Comparison of ENCODE assay signal across 8 cellular contexts in the genomic region with DNA sequence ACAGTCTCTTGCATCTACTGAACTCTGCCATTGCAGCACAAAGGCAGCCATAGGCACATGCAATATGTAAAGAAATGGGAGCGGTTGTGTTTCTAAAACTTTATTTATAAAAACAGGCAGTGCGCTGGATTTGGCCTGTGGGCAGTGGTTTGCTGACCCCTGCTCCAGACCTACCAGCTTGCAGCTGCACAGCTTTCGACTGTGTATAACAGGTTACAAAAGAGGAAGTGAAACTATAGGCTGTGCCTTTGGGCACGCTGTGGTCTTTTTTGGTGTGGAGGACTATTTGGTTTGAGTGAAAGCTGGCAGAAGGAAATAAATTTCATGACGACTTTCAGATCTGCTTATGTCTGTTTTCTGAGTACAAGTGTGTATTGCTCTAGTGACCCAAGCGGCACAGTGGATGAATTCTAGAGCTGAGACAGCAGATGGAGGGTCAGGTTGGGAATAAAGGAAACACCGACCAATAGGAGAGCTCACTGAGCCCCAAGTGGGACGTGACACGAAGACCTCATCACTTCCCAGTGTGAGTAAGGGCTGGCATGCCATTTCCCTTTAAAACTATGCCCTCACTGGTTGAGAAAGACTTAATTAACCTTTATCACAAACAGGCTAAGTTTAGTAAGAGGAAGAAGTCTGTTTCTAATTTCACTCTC.
DNase-seq lines count a peak whose midpoint lies in the region; ATAC-seq, FAIRE-seq and TF ChIP-seq lines count a peak whose summit lies in the region.

No MANE protein-coding gene starts in this region.

- no peaks in the 10 kb centered on the region for H3K9me3 Mint-ChIP-seq in astrocyte (ENCODE audit: unreplicated experiment)

- H3K36me3 Mint-ChIP-seq in astrocyte (ENCODE audit: low read depth, unreplicated experiment): peaks cover 4% of the 10 kb centered on the region

- TF ChIP-seq CTCF in Loucy (conservative IDR thresholded peaks at IDR 0.05; ENCODE audit: low read length) (no peak), astrocyte (IDR thresholded peaks at IDR 0.05; ENCODE audit: insufficient read depth, low read depth, low read length) (no peak)

- H3K27me3 ChIP-seq in Loucy (ENCODE audit: insufficient read depth, low read length, poor library complexity, severe bottlenecking): no peaks in the 10 kb centered on the region
- no peaks in the 10 kb centered on the region for H3K27me3 ChIP-seq in astrocyte (ENCODE audit: insufficient read depth, low read length)

- peak; percentile 93 for ATAC-seq in GM21786 (IDR thresholded peaks at IDR 0.05; ENCODE audit: unreplicated experiment)

- H3K36me3 ChIP-seq in Loucy (ENCODE audit: insufficient read depth, low read length): no peaks in the 10 kb centered on the region
- H3K36me3 ChIP-seq in astrocyte (ENCODE audit: insufficient read depth, low read length): no peaks in the 10 kb centered on the region

- no peaks in the 10 kb centered on the region for H3F3A ChIP-seq in Loucy (ENCODE audit: low read depth)

- H3K9me3 ChIP-seq in Loucy (ENCODE audit: insufficient read depth, low read depth, low read length) (no peaks in the 10 kb centered on the region), astrocyte (ENCODE audit: insufficient read depth, low read depth, low read length) (no peaks in the 10 kb centered on the region)

- no peak overlapping the region for H3K9ac ChIP-seq in Loucy (ENCODE audit: low read depth, low read length, poor library complexity, severe bottlenecking)
- H3K9ac ChIP-seq in astrocyte (ENCODE audit: low read length): no peak overlapping the region

- no peaks in the 10 kb centered on the region for H3K27me3 Mint-ChIP-seq in astrocyte (ENCODE audit: low read depth, unreplicated experiment)

- H3K27ac ChIP-seq in astrocyte (ENCODE audit: low read depth, low read length): no peak overlapping the region

- peak; percentile 60 for DNase-seq in GM18507 (ENCODE audit: extremely low spot score, insufficient read length, low read depth)
- peak; percentile 12 for DNase-seq in astrocyte (ENCODE audit: low read depth)
- DNase-seq in medulla oblongata (ENCODE audit: extremely low spot score): peak; percentile 84
- no peak for DNase-seq in HuH-7.5 (ENCODE audit: low spot score)
- DNase-seq in NCI-H524 (lab: John Stamatoyannopoulos, UW): no peak
- no peak for DNase-seq in DMS114 treated with DMSO at 0.1 percent for 48 hours (lab: John Stamatoyannopoulos, UW; ENCODE audit: unreplicated experiment)

- H3K4me3 Mint-ChIP-seq in astrocyte (ENCODE audit: unreplicated experiment): no peak overlapping the region

- H3K9me2 ChIP-seq in Loucy (replicated peaks; ENCODE audit: low read depth, low read length): no peaks in the 10 kb centered on the region

- H3K79me2 ChIP-seq in Loucy (ENCODE audit: insufficient read depth, low read length) (no peaks in the 10 kb centered on the region), astrocyte (ENCODE audit: insufficient read depth, low read length) (no peaks in the 10 kb centered on the region)

- H3K27ac Mint-ChIP-seq in astrocyte (ENCODE audit: unreplicated experiment): no peak overlapping the region

- H3K4me2 ChIP-seq in Loucy (ENCODE audit: low read depth, low read length, poor library complexity, severe bottlenecking) (no peak overlapping the region), astrocyte (ENCODE audit: low read length) (peak overlapping the region; percentile 34)

- peaks cover 4% of the 10 kb centered on the region for H3K4me1 Mint-ChIP-seq in astrocyte (ENCODE audit: low read depth, unreplicated experiment)

- peak; percentile 95 for FAIRE-seq in GM18507 (lab: Jason Lieb, UNC)
- no peak for FAIRE-seq in astrocyte (lab: Jason Lieb, UNC)

- H4K20me1 ChIP-seq in Loucy (ENCODE audit: insufficient read depth, low read length, poor library complexity, severe bottlenecking) (no peaks in the 10 kb centered on the region), astrocyte (ENCODE audit: insufficient read depth, low read length) (no peaks in the 10 kb centered on the region)

- no peak overlapping the region for H3K4me3 ChIP-seq in Loucy (ENCODE audit: low read length, poor library complexity, severe bottlenecking)
- no peak overlapping the region for H3K4me3 ChIP-seq in astrocyte (ENCODE audit: insufficient read depth, low read depth, low read length)

- H2AFZ ChIP-seq in Loucy (ENCODE audit: low read length) (peak overlapping the region; percentile 68), astrocyte (ENCODE audit: low read depth, low read length) (no peak overlapping the region)

- H3K4me1 ChIP-seq in Loucy (ENCODE audit: insufficient read depth, low read length, poor library complexity, severe bottlenecking) (no peaks in the 10 kb centered on the region), astrocyte (ENCODE audit: insufficient read depth, low read length) (peaks cover 10% of the 10 kb centered on the region)

Comparison
In these comparisons a context has a peak if more than half of its experiments do, and no peak if none do; other contexts are left out.
1. DNase-seq: peak in GM18507 (single experiment), astrocyte (single experiment) and medulla oblongata (single experiment); none in HuH-7.5 (single experiment), NCI-H524 (0 of 2) and DMS114 treated with DMSO at 0.1 percent for 48 hours (single experiment).